In genomic region chr11:3796796-3797328, GRCh38 we compare ENCODE assay signal across 2 cellular contexts.
TF ChIP-seq lines count a peak whose summit lies in the region.

No MANE protein-coding gene starts in this region.

TF ChIP-seq in endothelial cell of umbilical vein, 7 proteins besides CTCF, POLR2A, EP300 and RAD21:
- TF ChIP-seq POLR2AphosphoS5 (IDR thresholded peaks at IDR 0.05; ENCODE audit: insufficient read depth, low read depth, low read length) (no peak), JUN (IDR thresholded peaks at IDR 0.05; ENCODE audit: borderline replicate concordance, insufficient read depth, insufficient read length, low read depth) (no peak), FOS (IDR thresholded peaks at IDR 0.05; ENCODE audit: borderline replicate concordance, insufficient read depth, low read length) (no peak), MYC (IDR thresholded peaks at IDR 0.05; ENCODE audit: low read depth, low read length) (no peak), EZH2 (IDR thresholded peaks at IDR 0.05; ENCODE audit: borderline replicate concordance, low read depth, low read length, severe bottlenecking) (no peak), GATA2 (IDR thresholded peaks at IDR 0.05; ENCODE audit: insufficient read depth, insufficient read length, low read depth, low read length) (no peak), MAX (IDR thresholded peaks at IDR 0.05; ENCODE audit: insufficient read depth, insufficient read length) (no peak)

TF ChIP-seq in neural cell, 6 proteins besides CTCF, POLR2A, EP300 and RAD21:
- TF ChIP-seq POLR2AphosphoS5 (IDR thresholded peaks at IDR 0.05) (no peak), EZH2 (IDR thresholded peaks at IDR 0.05; ENCODE audit: borderline replicate concordance, insufficient read depth, low read length, poor library complexity, severe bottlenecking) (no peak)
